Comparison of ENCODE assay signal across 10 cellular contexts in the genomic region with DNA sequence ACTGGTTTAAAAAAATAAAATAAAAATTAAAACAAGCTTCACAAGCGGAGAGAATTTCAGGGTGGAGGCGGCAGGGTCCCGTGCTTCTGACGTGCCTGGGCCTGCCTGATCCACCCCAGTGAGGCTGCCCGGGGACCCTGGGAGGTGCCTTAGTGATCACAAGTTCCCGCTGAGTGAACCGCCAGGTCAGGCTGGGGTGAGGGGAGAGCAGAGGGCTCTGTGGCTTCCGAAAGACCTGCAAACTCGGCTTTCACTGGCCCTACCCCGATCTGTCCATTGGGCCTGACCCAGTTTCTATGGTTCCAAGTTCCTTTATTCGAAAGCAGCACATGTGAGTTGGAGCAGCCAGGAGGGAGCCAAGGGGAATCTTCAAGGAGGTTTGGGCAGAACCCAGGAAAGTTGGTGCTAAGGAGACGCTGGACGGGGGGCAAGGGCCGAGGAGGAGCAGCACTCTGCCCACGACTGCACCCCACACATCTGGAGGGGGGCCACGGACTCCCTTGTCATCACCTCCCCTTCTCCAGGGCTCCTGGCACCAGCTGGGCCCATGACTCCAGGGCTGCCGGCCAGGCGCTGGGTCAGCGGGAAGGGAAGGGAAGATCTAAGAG. TPM values are rescaled to one million over a fixed set of nuclear protein-coding genes. Genes with fewer than 3 reads are reported as not detected.
A peak's percentile ranks its signal among the peaks of the same experiment; 100 is the strongest.
DNase-seq lines count a peak whose midpoint lies in the region; ATAC-seq and TF ChIP-seq lines count a peak whose summit lies in the region.
"Had no signal": no experiment of that assay in that cellular context is flagged by ENCODE, and none has a peak within 500 bp of the region (broad histone marks: within the 10 kb centered on the region; RNA-seq: fewer than 3 reads in every experiment).

No MANE protein-coding gene starts in this region.

- TF ChIP-seq CTCF in brain (conservative IDR thresholded peaks at IDR 0.05): no peak
- TF ChIP-seq CTCF in prostate gland (IDR thresholded peaks at IDR 0.05): no peak

- no peaks in the 10 kb centered on the region for H3K27me3 ChIP-seq in prostate gland (replicated peaks; ENCODE audit: insufficient read depth)

- intact Hi-C loops in left cardiac atrium (cut with DNase I) (no loop called here), prostate gland (cut with DNase I) (loop anchor here (10.0 kb wide), 1 partner anchor 465 kb away; no protein-coding TSS in a partner anchor)

- peak overlapping the region; percentile 85 to 99 (median 95) for H3K27ac Mint-ChIP-seq in brain
- H3K27ac Mint-ChIP-seq in activated CD4-positive, alpha-beta T cell treated with anti-CD3 and anti-CD28 coated beads, Interleukin-2, amount 10 ng/mL, durations not matched to agents 7 days and 5 days: no peak overlapping the region
- H3K27ac Mint-ChIP-seq: activated naive CD8-positive, alpha-beta T cell treated with anti-CD3 and anti-CD28 coated beads for 36 hours; T-helper 1 cell treated with Interleukin-12 subunit alpha and Interleukin-12 subunit beta and Interleukin-4 antibody, amounts not matched to agents 30 μg/mL and 1 μg/mL, for 36 hours had no signal

- peaks cover 15% of the 10 kb centered on the region for H3K4me1 ChIP-seq in prostate gland (replicated peaks)

- 26% methylated on average over 19 of the region's 19 CpGs for WGBS in prostate gland

- CTCF ChIA-PET in activated CD4-positive, alpha-beta T cell treated with anti-CD3 and anti-CD28 coated beads, Interleukin-2, amount 10 ng/mL, durations not matched to agents 7 days and 5 days (lab: Charles Lee): interaction anchor here (1.4 to 8.5 kb wide), 4 partner anchors 10 to 282 kb away, joined by 3 to 91 read pairs (median 73); partner anchors contain the start of genes MMP14 and MRPL52

- H3K4me1 Mint-ChIP-seq in brain: peaks cover 45% of the 10 kb centered on the region
- H3K4me1 Mint-ChIP-seq in activated CD4-positive, alpha-beta T cell treated with anti-CD3 and anti-CD28 coated beads, Interleukin-2, amount 10 ng/mL, durations not matched to agents 7 days and 5 days: peaks cover 22% of the 10 kb centered on the region

- peak overlapping the region; percentile 72 to 80 for H3K27ac ChIP-seq in prostate gland

- H3K4me3 ChIP-seq in prostate gland: no peak overlapping the region

- peak; percentile 13 to 44 for ATAC-seq in left cardiac atrium
- ATAC-seq in HG03342 (IDR thresholded peaks at IDR 0.05; ENCODE audit: unreplicated experiment): no peak

- POLR2A ChIA-PET in activated CD4-positive, alpha-beta T cell treated with anti-CD3 and anti-CD28 coated beads, Interleukin-2, amount 10 ng/mL, durations not matched to agents 7 days and 5 days (lab: Charles Lee): no interaction called here

- peak overlapping the region in 2 of 5 experiments; percentile 52 to 70 for H3K4me3 Mint-ChIP-seq in brain
- H3K4me3 Mint-ChIP-seq in activated CD4-positive, alpha-beta T cell treated with anti-CD3 and anti-CD28 coated beads, Interleukin-2, amount 10 ng/mL, durations not matched to agents 7 days and 5 days: no peak overlapping the region
- H3K4me3 Mint-ChIP-seq: activated naive CD8-positive, alpha-beta T cell treated with anti-CD3 and anti-CD28 coated beads for 36 hours; T-helper 1 cell treated with Interleukin-12 subunit alpha and Interleukin-12 subunit beta and Interleukin-4 antibody, amounts not matched to agents 30 μg/mL and 1 μg/mL, for 36 hours had no signal

- peaks cover 9% of the 10 kb centered on the region for H3K36me3 Mint-ChIP-seq in brain
- H3K36me3 Mint-ChIP-seq in activated CD4-positive, alpha-beta T cell treated with anti-CD3 and anti-CD28 coated beads, Interleukin-2, amount 10 ng/mL, durations not matched to agents 7 days and 5 days (ENCODE audit: low read depth): no peaks in the 10 kb centered on the region
- H3K36me3 Mint-ChIP-seq: activated naive CD8-positive, alpha-beta T cell treated with anti-CD3 and anti-CD28 coated beads for 36 hours had no signal

- peaks cover 6 to 20% of the 10 kb centered on the region in 2 donors for H3K36me3 ChIP-seq in prostate gland

- no peak for TF ChIP-seq POLR2A in prostate gland (IDR thresholded peaks at IDR 0.05)

- peaks cover 2% of the 10 kb centered on the region for H3K27me3 Mint-ChIP-seq in brain
- peaks cover 12% of the 10 kb centered on the region for H3K27me3 Mint-ChIP-seq in activated CD4-positive, alpha-beta T cell treated with anti-CD3 and anti-CD28 coated beads, Interleukin-2, amount 10 ng/mL, durations not matched to agents 7 days and 5 days

- DNase-seq in D341Med (ENCODE audit: low spot score) (peak; percentile 22), left cardiac atrium (peak; percentile 71), prostate gland (ENCODE audit: low spot score) (peak; percentile 49), T-helper 2 cell (no peak), NCI-H1930 (lab: John Stamatoyannopoulos, UW) (no peak)
- no peak for DNase-seq in activated CD4-positive, alpha-beta T cell treated with anti-CD3 and anti-CD28 coated beads, Interleukin-2, amount 10 ng/mL, durations not matched to agents 7 days and 5 days
- DNase-seq: activated naive CD8-positive, alpha-beta T cell treated with anti-CD3 and anti-CD28 coated beads for 36 hours had no signal

- no peaks in the 10 kb centered on the region for H3K9me3 Mint-ChIP-seq in brain
- H3K9me3 Mint-ChIP-seq in activated CD4-positive, alpha-beta T cell treated with anti-CD3 and anti-CD28 coated beads, Interleukin-2, amount 10 ng/mL, durations not matched to agents 7 days and 5 days: no peaks in the 10 kb centered on the region
- H3K9me3 Mint-ChIP-seq: activated naive CD8-positive, alpha-beta T cell treated with anti-CD3 and anti-CD28 coated beads for 36 hours; T-helper 1 cell treated with Interleukin-12 subunit alpha and Interleukin-12 subunit beta and Interleukin-4 antibody, amounts not matched to agents 30 μg/mL and 1 μg/mL, for 36 hours had no signal

- no peaks in the 10 kb centered on the region for H3K9me3 ChIP-seq in prostate gland

RNA-seq across cellular contexts. Expression of gene MMP14, which starts 12.9 kb away (rescaled TPM):
- polyA plus RNA-seq in brain (ENCODE audit: insufficient read depth, low read depth, low replicate concordance): 59.7 TPM
- total RNA-seq in left cardiac atrium: 10 to 100 TPM; 51.2 to 52.2 TPM
- 10 to 100 TPM; 64.9 to 90.4 TPM for total RNA-seq in prostate gland
- total RNA-seq in activated CD4-positive, alpha-beta T cell treated with anti-CD3 and anti-CD28 coated beads, Interleukin-2, amount 10 ng/mL, durations not matched to agents 7 days and 5 days: 1 to 10 TPM; 1.8 to 2.1 TPM

RNA-seq across cellular contexts. Expression of gene MRPL52, which starts 19.6 kb away (rescaled TPM):
- 160 TPM for polyA plus RNA-seq in brain (ENCODE audit: insufficient read depth, low read depth, low replicate concordance)
- total RNA-seq in left cardiac atrium (10 to 100 TPM; 79.4 to 95.7 TPM), prostate gland (100 to 1,000 TPM in 1 of 2 donors, 10 to 100 TPM in 1; 54.5 to 195 TPM)
- total RNA-seq in activated CD4-positive, alpha-beta T cell treated with anti-CD3 and anti-CD28 coated beads, Interleukin-2, amount 10 ng/mL, durations not matched to agents 7 days and 5 days: 100 to 1,000 TPM; 101 to 112 TPM

RNA-seq across cellular contexts. Expression of gene LRP10, which starts 22.2 kb away (rescaled TPM):
- 51.6 TPM for polyA plus RNA-seq in brain (ENCODE audit: insufficient read depth, low read depth, low replicate concordance)
- total RNA-seq in left cardiac atrium: 10 to 100 TPM; 63.5 to 73.1 TPM
- total RNA-seq in prostate gland: 100 to 1,000 TPM; 124 to 150 TPM
- total RNA-seq in activated CD4-positive, alpha-beta T cell treated with anti-CD3 and anti-CD28 coated beads, Interleukin-2, amount 10 ng/mL, durations not matched to agents 7 days and 5 days: 10 to 100 TPM; 60.0 to 63.5 TPM

RNA-seq across cellular contexts. Expression of gene REM2, which starts 33.7 kb away (rescaled TPM):
- polyA plus RNA-seq in brain (ENCODE audit: insufficient read depth, low read depth, low replicate concordance): 9.3 TPM
- total RNA-seq in left cardiac atrium (under 1 TPM in 1 of 2 donors, not detected in 1; 0.12 TPM), prostate gland (1 to 10 TPM in 1 of 2 donors, under 1 TPM in 1; 0.62 to 1.0 TPM)
- under 1 TPM; 0.52 to 0.69 TPM for total RNA-seq in activated CD4-positive, alpha-beta T cell treated with anti-CD3 and anti-CD28 coated beads, Interleukin-2, amount 10 ng/mL, durations not matched to agents 7 days and 5 days

RNA-seq across cellular contexts. Expression of gene SLC7A7, which starts 34.1 kb away (rescaled TPM):
- 2.7 TPM for polyA plus RNA-seq in brain (ENCODE audit: insufficient read depth, low read depth, low replicate concordance)
- total RNA-seq in left cardiac atrium (10 to 100 TPM in 1 of 2 donors, 1 to 10 TPM in 1; 8.2 to 12.0 TPM), prostate gland (1 to 10 TPM; 4.6 to 8.1 TPM)
- under 1 TPM; 0.25 to 0.69 TPM for total RNA-seq in activated CD4-positive, alpha-beta T cell treated with anti-CD3 and anti-CD28 coated beads, Interleukin-2, amount 10 ng/mL, durations not matched to agents 7 days and 5 days

Comparison
In these comparisons a context has a peak if more than half of its experiments do, and no peak if none do; other contexts are left out.
1. DNase-seq: peak in D341Med (single experiment), left cardiac atrium (single experiment) and prostate gland (single experiment); none in T-helper 2 cell (0 of 5), NCI-H1930 (0 of 2) and activated CD4-positive, alpha-beta T cell treated with anti-CD3 and anti-CD28 coated beads, Interleukin-2, amount 10 ng/mL, durations not matched to agents 7 days and 5 days (single experiment).
2. RNA of gene MMP14, which starts 12.9 kb away (total RNA-seq): 64.9 to 90.4 TPM in prostate gland and 51.2 to 52.2 TPM in left cardiac atrium; 1.8 to 2.1 TPM in activated CD4-positive, alpha-beta T cell treated with anti-CD3 and anti-CD28 coated beads, Interleukin-2, amount 10 ng/mL, durations not matched to agents 7 days and 5 days; every median in the first group is over 10 times any median in the second.